ENCODE assay signal across 8 cellular contexts in the genomic region with DNA sequence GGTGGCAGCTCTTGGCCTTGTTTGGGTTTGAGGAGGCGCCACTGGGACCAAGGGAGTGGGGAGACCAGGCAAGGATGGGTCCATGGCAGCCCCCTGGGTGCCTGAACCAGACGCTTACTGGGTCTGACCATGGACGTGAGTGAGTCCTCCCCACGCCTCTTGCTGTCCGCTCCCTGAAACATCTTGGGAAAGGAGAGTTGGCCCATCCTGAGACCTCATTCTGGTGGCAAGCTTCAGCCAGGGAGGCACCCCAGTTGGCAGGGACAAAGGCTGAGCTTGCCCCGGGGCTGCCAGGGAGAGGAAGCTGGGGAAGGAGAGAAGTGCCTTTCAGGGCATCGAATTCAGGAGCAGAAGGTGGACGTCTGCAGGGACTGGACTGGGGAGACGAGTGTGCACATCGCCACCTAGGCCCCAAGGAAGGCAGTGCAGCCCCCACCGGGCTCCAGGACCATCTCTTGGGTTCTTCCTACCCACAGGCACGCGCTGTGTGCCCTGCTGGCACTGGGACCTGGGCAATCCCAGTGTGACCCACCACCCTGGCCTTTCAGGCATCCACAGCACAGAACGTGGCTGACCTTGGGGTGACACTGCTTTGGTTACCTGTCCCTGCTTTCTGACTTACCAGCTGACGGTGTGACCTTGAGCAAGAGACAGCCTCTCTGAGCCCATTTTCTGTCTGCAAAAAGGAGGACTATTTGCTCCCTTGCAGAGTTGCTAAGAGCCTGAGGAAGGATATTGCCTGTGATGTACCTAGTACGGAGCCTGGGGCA.
DNase-seq lines count a peak whose midpoint lies in the region; ATAC-seq, FAIRE-seq and TF ChIP-seq lines count a peak whose summit lies in the region.

No MANE protein-coding gene starts in this region.

- H3K9ac ChIP-seq in neural cell (ENCODE audit: low read length): no peak overlapping the region

- H3K4me3 ChIP-seq in A549: no peak overlapping the region
- no peak overlapping the region for H3K4me3 ChIP-seq in fibroblast of mammary gland (ENCODE audit: control insufficient read depth, low read depth, low read length)
- H3K4me3 ChIP-seq in neural cell (ENCODE audit: low read length): no peak overlapping the region

- H3K9me3 ChIP-seq in A549: no peaks in the 10 kb centered on the region
- no peaks in the 10 kb centered on the region for H3K9me3 ChIP-seq in neural cell (ENCODE audit: low read length)

- peak; percentile 63 to 67 for DNase-seq in A549 (ENCODE audit: low read depth in 1 of 2, low spot score in 1 of 2)
- DNase-seq in GM12892 (ENCODE audit: insufficient read length): peak; percentile 59
- DNase-seq in NCI-H526 treated with DMSO at 0.1 percent for 48 hours (lab: John Stamatoyannopoulos, UW): peak; percentile 21
- peak; percentile 55 for DNase-seq in activated CD8-positive, alpha-beta memory T cell treated with anti-CD3 and anti-CD28 coated beads, Interleukin-2, amount 10 ng/mL, durations not matched to agents 7 days and 5 days
- peak; percentile 49 for DNase-seq in fibroblast of mammary gland (ENCODE audit: low read depth)
- peak; percentile 71 for DNase-seq in urothelium cell line (ENCODE audit: low spot score)

- TF ChIP-seq EP300 in A549 (IDR thresholded peaks at IDR 0.05) (no peak), neural cell (conservative IDR thresholded peaks at IDR 0.05; ENCODE audit: poor library complexity, severe bottlenecking) (no peak)

- H3K79me2 ChIP-seq in neural cell (replicated peaks; ENCODE audit: insufficient read depth, low read length): no peaks in the 10 kb centered on the region

- H3F3A ChIP-seq in neural cell (ENCODE audit: insufficient read depth, low read length, poor library complexity, severe bottlenecking): no peaks in the 10 kb centered on the region

- H3K36me3 ChIP-seq in neural cell (ENCODE audit: insufficient read depth, low read length): no peaks in the 10 kb centered on the region

- TF ChIP-seq CTCF in A549 (IDR thresholded peaks at IDR 0.05) (peak; percentile 63), fibroblast of mammary gland (conservative IDR thresholded peaks at IDR 0.05; ENCODE audit: control insufficient read depth, insufficient read depth, low read depth, low read length) (peak; percentile 83), neural cell (IDR thresholded peaks at IDR 0.05; ENCODE audit: poor library complexity, severe bottlenecking) (peak; percentile 45)

- TF ChIP-seq RAD21 in A549 (conservative IDR thresholded peaks at IDR 0.05 in 1 of 2, IDR thresholded peaks at IDR 0.05 in 1 of 2) (peak; percentile 71 to 74), neural cell (conservative IDR thresholded peaks at IDR 0.05) (peak; percentile 27)

- no peaks in the 10 kb centered on the region for H3K27me3 ChIP-seq in neural cell (ENCODE audit: insufficient read depth, low read depth, low read length)

- no peak overlapping the region for H3K4me3 Mint-ChIP-seq in activated CD8-positive, alpha-beta memory T cell treated with anti-CD3 and anti-CD28 coated beads, Interleukin-2, amount 10 ng/mL, durations not matched to agents 7 days and 5 days

- H3K9me2 ChIP-seq in neural cell (ENCODE audit: insufficient read depth, low read length): no peaks in the 10 kb centered on the region

- H2AFZ ChIP-seq in neural cell (ENCODE audit: low read depth, low read length): no peak overlapping the region

- H3K4me1 Mint-ChIP-seq in activated CD8-positive, alpha-beta memory T cell treated with anti-CD3 and anti-CD28 coated beads, Interleukin-2, amount 10 ng/mL, durations not matched to agents 7 days and 5 days: no peaks in the 10 kb centered on the region

- POLR2A ChIA-PET in A549 (lab: Yijun Ruan, JAX): no interaction called here

- no peak overlapping the region for H3K27ac ChIP-seq in A549
- H3K27ac ChIP-seq in neural cell (ENCODE audit: low read length): no peak overlapping the region

- ATAC-seq in A549 (peak; percentile 87 to 99), GM21367 (IDR thresholded peaks at IDR 0.05; ENCODE audit: unreplicated experiment) (no peak)
- peak; percentile 80 for ATAC-seq in activated CD8-positive, alpha-beta memory T cell treated with anti-CD3 and anti-CD28 coated beads, Interleukin-2, amount 10 ng/mL, durations not matched to agents 7 days and 5 days

- 35% methylated on average over 13 of the region's 16 CpGs for WGBS in A549 (ENCODE audit: missing lambda C conversion rate)

- H3K36me3 Mint-ChIP-seq in activated CD8-positive, alpha-beta memory T cell treated with anti-CD3 and anti-CD28 coated beads, Interleukin-2, amount 10 ng/mL, durations not matched to agents 7 days and 5 days: no peaks in the 10 kb centered on the region

- H3K9me3 Mint-ChIP-seq in activated CD8-positive, alpha-beta memory T cell treated with anti-CD3 and anti-CD28 coated beads, Interleukin-2, amount 10 ng/mL, durations not matched to agents 7 days and 5 days (ENCODE audit: low read depth): no peaks in the 10 kb centered on the region

- H3K4me1 ChIP-seq in A549: no peaks in the 10 kb centered on the region

- H3K27ac Mint-ChIP-seq in activated CD8-positive, alpha-beta memory T cell treated with anti-CD3 and anti-CD28 coated beads, Interleukin-2, amount 10 ng/mL, durations not matched to agents 7 days and 5 days: no peak overlapping the region

- FAIRE-seq in A549 (lab: Jason Lieb, UNC) (no peak), GM12892 (lab: Jason Lieb, UNC) (peak; percentile 78), urothelium cell line (lab: Jason Lieb, UNC) (no peak)

- TF ChIP-seq POLR2A in A549 (IDR thresholded peaks at IDR 0.05; ENCODE audit: low read length): no peak
- TF ChIP-seq POLR2A in GM12892 (IDR thresholded peaks at IDR 0.05; ENCODE audit: low read depth, low read length): no peak

- no peaks in the 10 kb centered on the region for H4K20me1 ChIP-seq in neural cell (ENCODE audit: insufficient read depth)

- H3K27me3 Mint-ChIP-seq in activated CD8-positive, alpha-beta memory T cell treated with anti-CD3 and anti-CD28 coated beads, Interleukin-2, amount 10 ng/mL, durations not matched to agents 7 days and 5 days: peaks cover 11% of the 10 kb centered on the region

- CTCF ChIA-PET in A549 (lab: Yijun Ruan, JAX): interaction anchor here (0.6 to 2.2 kb wide), 29 partner anchors 9 to 366 kb away, joined by 3 to 15 read pairs (median 3); no protein-coding TSS in a partner anchor
- CTCF ChIA-PET in activated CD8-positive, alpha-beta memory T cell treated with anti-CD3 and anti-CD28 coated beads, Interleukin-2, amount 10 ng/mL, durations not matched to agents 7 days and 5 days (lab: Charles Lee): interaction anchor here (1.2 kb wide), 1 partner anchor 144 kb away, joined by 3 read pairs; no protein-coding TSS in a partner anchor

- H3K4me2 ChIP-seq in A549: no peak overlapping the region
- H3K4me2 ChIP-seq in neural cell (ENCODE audit: low read length): no peak overlapping the region

TF ChIP-seq in A549, 52 proteins besides CTCF, POLR2A, EP300 and RAD21:
- no peak for TF ChIP-seq FOSL2 (IDR thresholded peaks at IDR 0.05)
- no peak for TF ChIP-seq FOSL2 (CRISPR knock-in tag; IDR thresholded peaks at IDR 0.05)
- TF ChIP-seq SMC3 (IDR thresholded peaks at IDR 0.05): peak; percentile 65

TF ChIP-seq in neural cell, 6 proteins besides CTCF, POLR2A, EP300 and RAD21:
- no peak for TF ChIP-seq SMC3 (conservative IDR thresholded peaks at IDR 0.05; ENCODE audit: poor library complexity)
- TF ChIP-seq MXI1 (conservative IDR thresholded peaks at IDR 0.05; ENCODE audit: poor library complexity, severe bottlenecking): no peak
- TF ChIP-seq POLR2AphosphoS5 (IDR thresholded peaks at IDR 0.05): no peak
- no peak for TF ChIP-seq TAF1 (IDR thresholded peaks at IDR 0.05; ENCODE audit: low read depth)
- no peak for TF ChIP-seq EZH2 (IDR thresholded peaks at IDR 0.05; ENCODE audit: borderline replicate concordance, insufficient read depth, low read length, poor library complexity, severe bottlenecking)
- TF ChIP-seq, protein P1, sequence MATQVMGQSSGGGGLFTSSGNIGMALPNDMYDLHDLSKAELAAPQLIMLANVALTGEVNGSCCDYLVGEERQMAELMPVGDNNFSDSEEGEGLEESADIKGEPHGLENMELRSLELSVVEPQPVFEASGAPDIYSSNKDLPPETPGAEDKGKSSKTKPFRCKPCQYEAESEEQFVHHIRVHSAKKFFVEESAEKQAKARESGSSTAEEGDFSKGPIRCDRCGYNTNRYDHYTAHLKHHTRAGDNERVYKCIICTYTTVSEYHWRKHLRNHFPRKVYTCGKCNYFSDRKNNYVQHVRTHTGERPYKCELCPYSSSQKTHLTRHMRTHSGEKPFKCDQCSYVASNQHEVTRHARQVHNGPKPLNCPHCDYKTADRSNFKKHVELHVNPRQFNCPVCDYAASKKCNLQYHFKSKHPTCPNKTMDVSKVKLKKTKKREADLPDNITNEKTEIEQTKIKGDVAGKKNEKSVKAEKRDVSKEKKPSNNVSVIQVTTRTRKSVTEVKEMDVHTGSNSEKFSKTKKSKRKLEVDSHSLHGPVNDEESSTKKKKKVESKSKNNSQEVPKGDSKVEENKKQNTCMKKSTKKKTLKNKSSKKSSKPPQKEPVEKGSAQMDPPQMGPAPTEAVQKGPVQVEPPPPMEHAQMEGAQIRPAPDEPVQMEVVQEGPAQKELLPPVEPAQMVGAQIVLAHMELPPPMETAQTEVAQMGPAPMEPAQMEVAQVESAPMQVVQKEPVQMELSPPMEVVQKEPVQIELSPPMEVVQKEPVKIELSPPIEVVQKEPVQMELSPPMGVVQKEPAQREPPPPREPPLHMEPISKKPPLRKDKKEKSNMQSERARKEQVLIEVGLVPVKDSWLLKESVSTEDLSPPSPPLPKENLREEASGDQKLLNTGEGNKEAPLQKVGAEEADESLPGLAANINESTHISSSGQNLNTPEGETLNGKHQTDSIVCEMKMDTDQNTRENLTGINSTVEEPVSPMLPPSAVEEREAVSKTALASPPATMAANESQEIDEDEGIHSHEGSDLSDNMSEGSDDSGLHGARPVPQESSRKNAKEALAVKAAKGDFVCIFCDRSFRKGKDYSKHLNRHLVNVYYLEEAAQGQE (IDR thresholded peaks at IDR 0.05; ENCODE audit: borderline replicate concordance): no peak

Comparison
In these comparisons a context has a peak if more than half of its experiments do, and no peak if none do; other contexts are left out.
1. DNase-seq: peak in every context shown above with its lines; median percentile 71 in urothelium cell line; 65 in A549; 59 in GM12892; 55 in activated CD8-positive, alpha-beta memory T cell treated with anti-CD3 and anti-CD28 coated beads, Interleukin-2, amount 10 ng/mL, durations not matched to agents 7 days and 5 days; 49 in fibroblast of mammary gland; 21 in NCI-H526 treated with DMSO at 0.1 percent for 48 hours.